In the genomic region with DNA sequence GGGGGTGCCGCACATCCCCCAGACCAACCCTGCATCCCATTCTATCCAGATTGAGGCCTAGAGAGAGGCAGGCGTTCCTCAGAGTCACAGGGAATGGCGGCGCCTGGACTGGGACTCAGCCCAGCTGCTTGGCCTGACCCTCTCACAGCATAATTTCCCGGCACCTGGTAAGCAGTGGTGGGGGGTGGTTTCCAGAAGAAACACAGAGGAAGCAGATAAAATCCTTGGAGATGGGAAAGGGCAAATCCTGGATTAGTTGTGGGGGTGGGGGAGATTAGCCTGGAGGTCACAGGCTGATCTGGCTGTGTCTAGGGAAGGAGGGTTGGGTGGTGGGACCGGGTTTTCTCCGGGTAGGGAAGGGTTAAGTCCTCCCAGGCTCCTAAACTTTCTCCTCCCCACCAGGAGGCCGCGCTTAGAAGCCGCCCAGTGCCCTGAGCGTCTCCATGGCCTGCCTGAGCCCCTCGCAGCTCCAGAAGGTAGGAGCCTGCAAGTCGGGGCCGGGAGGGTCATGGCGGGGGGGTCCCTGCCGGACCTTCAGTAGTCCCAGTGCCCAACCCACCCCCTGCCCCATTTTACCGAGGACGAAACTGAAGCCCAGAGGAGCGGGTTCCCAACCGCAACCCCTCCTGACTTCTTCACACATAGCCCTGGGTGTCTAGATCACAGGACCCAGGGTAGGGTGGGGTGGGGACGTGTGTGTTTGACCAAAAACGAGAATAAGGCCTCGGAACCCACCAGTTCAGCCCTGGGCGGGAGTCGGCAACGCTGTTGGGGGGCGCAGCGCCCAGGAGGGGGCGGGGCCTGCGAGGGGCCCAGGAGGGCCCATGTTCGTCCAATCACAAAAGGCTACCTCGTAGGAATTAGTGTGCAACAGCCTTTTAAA, we compare ENCODE assay signal across 1 cellular context.
TF ChIP-seq lines count a peak whose summit lies in the region.

No MANE protein-coding gene starts in this region.

TF ChIP-seq in HepG2, 621 proteins besides CTCF, POLR2A, EP300 and RAD21 (continued from another document and continues in another):
- TF ChIP-seq, protein P1, sequence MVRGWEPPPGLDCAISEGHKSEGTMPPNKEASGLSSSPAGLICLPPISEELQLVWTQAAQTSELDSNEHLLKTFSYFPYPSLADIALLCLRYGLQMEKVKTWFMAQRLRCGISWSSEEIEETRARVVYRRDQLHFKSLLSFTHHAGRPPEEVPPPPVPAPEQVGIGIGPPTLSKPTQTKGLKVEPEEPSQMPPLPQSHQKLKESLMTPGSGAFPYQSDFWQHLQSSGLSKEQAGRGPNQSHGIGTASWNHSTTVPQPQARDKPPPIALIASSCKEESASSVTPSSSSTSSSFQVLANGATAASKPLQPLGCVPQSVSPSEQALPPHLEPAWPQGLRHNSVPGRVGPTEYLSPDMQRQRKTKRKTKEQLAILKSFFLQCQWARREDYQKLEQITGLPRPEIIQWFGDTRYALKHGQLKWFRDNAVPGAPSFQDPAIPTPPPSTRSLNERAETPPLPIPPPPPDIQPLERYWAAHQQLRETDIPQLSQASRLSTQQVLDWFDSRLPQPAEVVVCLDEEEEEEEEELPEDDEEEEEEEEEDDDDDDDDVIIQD (CRISPR knock-in tag; IDR thresholded peaks at IDR 0.05; ENCODE audit: low read depth): no peak
- no peak for TF ChIP-seq ZNF441 (CRISPR knock-in tag; IDR thresholded peaks at IDR 0.05; ENCODE audit: borderline replicate concordance)
- TF ChIP-seq, protein P2, sequence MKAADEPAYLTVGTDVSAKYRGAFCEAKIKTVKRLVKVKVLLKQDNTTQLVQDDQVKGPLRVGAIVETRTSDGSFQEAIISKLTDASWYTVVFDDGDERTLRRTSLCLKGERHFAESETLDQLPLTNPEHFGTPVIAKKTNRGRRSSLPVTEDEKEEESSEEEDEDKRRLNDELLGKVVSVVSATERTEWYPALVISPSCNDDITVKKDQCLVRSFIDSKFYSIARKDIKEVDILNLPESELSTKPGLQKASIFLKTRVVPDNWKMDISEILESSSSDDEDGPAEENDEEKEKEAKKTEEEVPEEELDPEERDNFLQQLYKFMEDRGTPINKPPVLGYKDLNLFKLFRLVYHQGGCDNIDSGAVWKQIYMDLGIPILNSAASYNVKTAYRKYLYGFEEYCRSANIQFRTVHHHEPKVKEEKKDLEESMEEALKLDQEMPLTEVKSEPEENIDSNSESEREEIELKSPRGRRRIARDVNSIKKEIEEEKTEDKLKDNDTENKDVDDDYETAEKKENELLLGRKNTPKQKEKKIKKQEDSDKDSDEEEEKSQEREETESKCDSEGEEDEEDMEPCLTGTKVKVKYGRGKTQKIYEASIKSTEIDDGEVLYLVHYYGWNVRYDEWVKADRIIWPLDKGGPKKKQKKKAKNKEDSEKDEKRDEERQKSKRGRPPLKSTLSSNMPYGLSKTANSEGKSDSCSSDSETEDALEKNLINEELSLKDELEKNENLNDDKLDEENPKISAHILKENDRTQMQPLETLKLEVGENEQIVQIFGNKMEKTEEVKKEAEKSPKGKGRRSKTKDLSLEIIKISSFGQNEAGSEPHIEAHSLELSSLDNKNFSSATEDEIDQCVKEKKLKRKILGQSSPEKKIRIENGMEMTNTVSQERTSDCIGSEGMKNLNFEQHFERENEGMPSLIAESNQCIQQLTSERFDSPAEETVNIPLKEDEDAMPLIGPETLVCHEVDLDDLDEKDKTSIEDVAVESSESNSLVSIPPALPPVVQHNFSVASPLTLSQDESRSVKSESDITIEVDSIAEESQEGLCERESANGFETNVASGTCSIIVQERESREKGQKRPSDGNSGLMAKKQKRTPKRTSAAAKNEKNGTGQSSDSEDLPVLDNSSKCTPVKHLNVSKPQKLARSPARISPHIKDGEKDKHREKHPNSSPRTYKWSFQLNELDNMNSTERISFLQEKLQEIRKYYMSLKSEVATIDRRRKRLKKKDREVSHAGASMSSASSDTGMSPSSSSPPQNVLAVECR (CRISPR knock-in tag; IDR thresholded peaks at IDR 0.05; ENCODE audit: borderline replicate concordance): peak; percentile 10; the same call in 1 of the 2 replicates
- TF ChIP-seq, protein P3, sequence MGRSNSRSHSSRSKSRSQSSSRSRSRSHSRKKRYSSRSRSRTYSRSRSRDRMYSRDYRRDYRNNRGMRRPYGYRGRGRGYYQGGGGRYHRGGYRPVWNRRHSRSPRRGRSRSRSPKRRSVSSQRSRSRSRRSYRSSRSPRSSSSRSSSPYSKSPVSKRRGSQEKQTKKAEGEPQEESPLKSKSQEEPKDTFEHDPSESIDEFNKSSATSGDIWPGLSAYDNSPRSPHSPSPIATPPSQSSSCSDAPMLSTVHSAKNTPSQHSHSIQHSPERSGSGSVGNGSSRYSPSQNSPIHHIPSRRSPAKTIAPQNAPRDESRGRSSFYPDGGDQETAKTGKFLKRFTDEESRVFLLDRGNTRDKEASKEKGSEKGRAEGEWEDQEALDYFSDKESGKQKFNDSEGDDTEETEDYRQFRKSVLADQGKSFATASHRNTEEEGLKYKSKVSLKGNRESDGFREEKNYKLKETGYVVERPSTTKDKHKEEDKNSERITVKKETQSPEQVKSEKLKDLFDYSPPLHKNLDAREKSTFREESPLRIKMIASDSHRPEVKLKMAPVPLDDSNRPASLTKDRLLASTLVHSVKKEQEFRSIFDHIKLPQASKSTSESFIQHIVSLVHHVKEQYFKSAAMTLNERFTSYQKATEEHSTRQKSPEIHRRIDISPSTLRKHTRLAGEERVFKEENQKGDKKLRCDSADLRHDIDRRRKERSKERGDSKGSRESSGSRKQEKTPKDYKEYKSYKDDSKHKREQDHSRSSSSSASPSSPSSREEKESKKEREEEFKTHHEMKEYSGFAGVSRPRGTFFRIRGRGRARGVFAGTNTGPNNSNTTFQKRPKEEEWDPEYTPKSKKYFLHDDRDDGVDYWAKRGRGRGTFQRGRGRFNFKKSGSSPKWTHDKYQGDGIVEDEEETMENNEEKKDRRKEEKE (IDR thresholded peaks at IDR 0.05): no peak
- TF ChIP-seq HNRNPH1 (optimal IDR thresholded peaks at IDR 0.05; ENCODE audit: low read depth, low read length): no peak
- TF ChIP-seq, protein P4, sequence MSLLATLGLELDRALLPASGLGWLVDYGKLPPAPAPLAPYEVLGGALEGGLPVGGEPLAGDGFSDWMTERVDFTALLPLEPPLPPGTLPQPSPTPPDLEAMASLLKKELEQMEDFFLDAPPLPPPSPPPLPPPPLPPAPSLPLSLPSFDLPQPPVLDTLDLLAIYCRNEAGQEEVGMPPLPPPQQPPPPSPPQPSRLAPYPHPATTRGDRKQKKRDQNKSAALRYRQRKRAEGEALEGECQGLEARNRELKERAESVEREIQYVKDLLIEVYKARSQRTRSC (CRISPR knock-in tag; IDR thresholded peaks at IDR 0.05; ENCODE audit: low read depth): no peak
- no peak for TF ChIP-seq ZNF878 (CRISPR knock-in tag; IDR thresholded peaks at IDR 0.05)
- TF ChIP-seq MIER3 (CRISPR knock-in tag; IDR thresholded peaks at IDR 0.05; ENCODE audit: borderline replicate concordance): peak; percentile 26; the same call in 1 of the 2 replicates
- no peak; the same call in 1 of the 2 replicates for TF ChIP-seq GFI1 (CRISPR knock-in tag; IDR thresholded peaks at IDR 0.05; ENCODE audit: borderline replicate concordance)
- TF ChIP-seq, protein P5, sequence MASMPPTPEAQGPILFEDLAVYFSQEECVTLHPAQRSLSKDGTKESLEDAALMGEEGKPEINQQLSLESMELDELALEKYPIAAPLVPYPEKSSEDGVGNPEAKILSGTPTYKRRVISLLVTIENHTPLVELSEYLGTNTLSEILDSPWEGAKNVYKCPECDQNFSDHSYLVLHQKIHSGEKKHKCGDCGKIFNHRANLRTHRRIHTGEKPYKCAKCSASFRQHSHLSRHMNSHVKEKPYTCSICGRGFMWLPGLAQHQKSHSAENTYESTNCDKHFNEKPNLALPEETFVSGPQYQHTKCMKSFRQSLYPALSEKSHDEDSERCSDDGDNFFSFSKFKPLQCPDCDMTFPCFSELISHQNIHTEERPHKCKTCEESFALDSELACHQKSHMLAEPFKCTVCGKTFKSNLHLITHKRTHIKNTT (CRISPR knock-in tag; IDR thresholded peaks at IDR 0.05): no peak
- TF ChIP-seq ZSCAN31 (CRISPR knock-in tag; IDR thresholded peaks at IDR 0.05; ENCODE audit: low read depth): no peak
- peak; percentile 66; the same call in 1 of the 2 replicates for TF ChIP-seq ZBTB7A (CRISPR knock-in tag; IDR thresholded peaks at IDR 0.05)
- TF ChIP-seq, protein P6, sequence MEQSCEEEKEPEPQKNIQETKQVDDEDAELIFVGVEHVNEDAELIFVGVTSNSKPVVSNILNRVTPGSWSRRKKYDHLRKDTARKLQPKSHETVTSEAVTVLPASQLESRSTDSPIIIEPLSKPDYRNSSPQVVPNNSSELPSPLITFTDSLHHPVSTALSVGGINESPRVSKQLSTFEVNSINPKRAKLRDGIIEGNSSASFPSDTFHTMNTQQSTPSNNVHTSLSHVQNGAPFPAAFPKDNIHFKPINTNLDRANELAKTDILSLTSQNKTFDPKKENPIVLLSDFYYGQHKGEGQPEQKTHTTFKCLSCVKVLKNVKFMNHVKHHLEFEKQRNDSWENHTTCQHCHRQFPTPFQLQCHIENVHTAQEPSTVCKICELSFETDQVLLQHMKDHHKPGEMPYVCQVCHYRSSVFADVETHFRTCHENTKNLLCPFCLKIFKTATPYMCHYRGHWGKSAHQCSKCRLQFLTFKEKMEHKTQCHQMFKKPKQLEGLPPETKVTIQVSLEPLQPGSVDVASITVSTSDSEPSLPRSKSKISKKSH (CRISPR knock-in tag; IDR thresholded peaks at IDR 0.05; ENCODE audit: borderline replicate concordance): no peak
- TF ChIP-seq FOXK1 (CRISPR knock-in tag; IDR thresholded peaks at IDR 0.05; ENCODE audit: borderline replicate concordance, low read depth): peak; percentile 41; the same call in 1 of the 2 replicates
- TF ChIP-seq, protein P7, sequence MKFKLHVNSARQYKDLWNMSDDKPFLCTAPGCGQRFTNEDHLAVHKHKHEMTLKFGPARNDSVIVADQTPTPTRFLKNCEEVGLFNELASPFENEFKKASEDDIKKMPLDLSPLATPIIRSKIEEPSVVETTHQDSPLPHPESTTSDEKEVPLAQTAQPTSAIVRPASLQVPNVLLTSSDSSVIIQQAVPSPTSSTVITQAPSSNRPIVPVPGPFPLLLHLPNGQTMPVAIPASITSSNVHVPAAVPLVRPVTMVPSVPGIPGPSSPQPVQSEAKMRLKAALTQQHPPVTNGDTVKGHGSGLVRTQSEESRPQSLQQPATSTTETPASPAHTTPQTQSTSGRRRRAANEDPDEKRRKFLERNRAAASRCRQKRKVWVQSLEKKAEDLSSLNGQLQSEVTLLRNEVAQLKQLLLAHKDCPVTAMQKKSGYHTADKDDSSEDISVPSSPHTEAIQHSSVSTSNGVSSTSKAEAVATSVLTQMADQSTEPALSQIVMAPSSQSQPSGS (CRISPR knock-in tag; IDR thresholded peaks at IDR 0.05): no peak
- TF ChIP-seq ZNF296 (CRISPR knock-in tag; conservative IDR thresholded peaks at IDR 0.05): no peak
- TF ChIP-seq ZNF256 (CRISPR knock-in tag; conservative IDR thresholded peaks at IDR 0.05): no peak
- no peak for TF ChIP-seq FOXM1 (CRISPR knock-in tag; IDR thresholded peaks at IDR 0.05)
- TF ChIP-seq DMAP1 (CRISPR knock-in tag; IDR thresholded peaks at IDR 0.05): peak; percentile 68; the same call in 1 of the 2 replicates
- 0 out of 2 replicates have a peak, but pooled peaks have one; percentile 55 for TF ChIP-seq KAT7 (CRISPR knock-in tag; IDR thresholded peaks at IDR 0.05; ENCODE audit: borderline replicate concordance)
- no peak for TF ChIP-seq TBP (CRISPR knock-in tag; IDR thresholded peaks at IDR 0.05)
- TF ChIP-seq, protein P8, sequence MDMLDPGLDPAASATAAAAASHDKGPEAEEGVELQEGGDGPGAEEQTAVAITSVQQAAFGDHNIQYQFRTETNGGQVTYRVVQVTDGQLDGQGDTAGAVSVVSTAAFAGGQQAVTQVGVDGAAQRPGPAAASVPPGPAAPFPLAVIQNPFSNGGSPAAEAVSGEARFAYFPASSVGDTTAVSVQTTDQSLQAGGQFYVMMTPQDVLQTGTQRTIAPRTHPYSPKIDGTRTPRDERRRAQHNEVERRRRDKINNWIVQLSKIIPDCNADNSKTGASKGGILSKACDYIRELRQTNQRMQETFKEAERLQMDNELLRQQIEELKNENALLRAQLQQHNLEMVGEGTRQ (IDR thresholded peaks at IDR 0.05; ENCODE audit: low read depth, low read length): no peak
- TF ChIP-seq, protein P8 (CRISPR knock-in tag; IDR thresholded peaks at IDR 0.05; ENCODE audit: borderline replicate concordance): no peak
- TF ChIP-seq, protein P9, sequence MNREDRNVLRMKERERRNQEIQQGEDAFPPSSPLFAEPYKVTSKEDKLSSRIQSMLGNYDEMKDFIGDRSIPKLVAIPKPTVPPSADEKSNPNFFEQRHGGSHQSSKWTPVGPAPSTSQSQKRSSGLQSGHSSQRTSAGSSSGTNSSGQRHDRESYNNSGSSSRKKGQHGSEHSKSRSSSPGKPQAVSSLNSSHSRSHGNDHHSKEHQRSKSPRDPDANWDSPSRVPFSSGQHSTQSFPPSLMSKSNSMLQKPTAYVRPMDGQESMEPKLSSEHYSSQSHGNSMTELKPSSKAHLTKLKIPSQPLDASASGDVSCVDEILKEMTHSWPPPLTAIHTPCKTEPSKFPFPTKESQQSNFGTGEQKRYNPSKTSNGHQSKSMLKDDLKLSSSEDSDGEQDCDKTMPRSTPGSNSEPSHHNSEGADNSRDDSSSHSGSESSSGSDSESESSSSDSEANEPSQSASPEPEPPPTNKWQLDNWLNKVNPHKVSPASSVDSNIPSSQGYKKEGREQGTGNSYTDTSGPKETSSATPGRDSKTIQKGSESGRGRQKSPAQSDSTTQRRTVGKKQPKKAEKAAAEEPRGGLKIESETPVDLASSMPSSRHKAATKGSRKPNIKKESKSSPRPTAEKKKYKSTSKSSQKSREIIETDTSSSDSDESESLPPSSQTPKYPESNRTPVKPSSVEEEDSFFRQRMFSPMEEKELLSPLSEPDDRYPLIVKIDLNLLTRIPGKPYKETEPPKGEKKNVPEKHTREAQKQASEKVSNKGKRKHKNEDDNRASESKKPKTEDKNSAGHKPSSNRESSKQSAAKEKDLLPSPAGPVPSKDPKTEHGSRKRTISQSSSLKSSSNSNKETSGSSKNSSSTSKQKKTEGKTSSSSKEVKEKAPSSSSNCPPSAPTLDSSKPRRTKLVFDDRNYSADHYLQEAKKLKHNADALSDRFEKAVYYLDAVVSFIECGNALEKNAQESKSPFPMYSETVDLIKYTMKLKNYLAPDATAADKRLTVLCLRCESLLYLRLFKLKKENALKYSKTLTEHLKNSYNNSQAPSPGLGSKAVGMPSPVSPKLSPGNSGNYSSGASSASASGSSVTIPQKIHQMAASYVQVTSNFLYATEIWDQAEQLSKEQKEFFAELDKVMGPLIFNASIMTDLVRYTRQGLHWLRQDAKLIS (CRISPR knock-in tag; IDR thresholded peaks at IDR 0.05): no peak
- 0 out of 2 replicates have a peak, but pooled peaks have one; percentile 8 for TF ChIP-seq BCL6 (CRISPR knock-in tag; IDR thresholded peaks at IDR 0.05)
- no peak for TF ChIP-seq ZFP41 (CRISPR knock-in tag; IDR thresholded peaks at IDR 0.05; ENCODE audit: borderline replicate concordance)
- TF ChIP-seq HIVEP1 (CRISPR knock-in tag; IDR thresholded peaks at IDR 0.05): 0 out of 2 replicates have a peak, but pooled peaks have one; percentile 14
- no peak for TF ChIP-seq KLF12 (CRISPR knock-in tag; IDR thresholded peaks at IDR 0.05; ENCODE audit: borderline replicate concordance)
- TF ChIP-seq, protein P10, sequence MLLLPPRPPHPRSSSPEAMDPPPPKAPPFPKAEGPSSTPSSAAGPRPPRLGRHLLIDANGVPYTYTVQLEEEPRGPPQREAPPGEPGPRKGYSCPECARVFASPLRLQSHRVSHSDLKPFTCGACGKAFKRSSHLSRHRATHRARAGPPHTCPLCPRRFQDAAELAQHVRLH (CRISPR knock-in tag; IDR thresholded peaks at IDR 0.05; ENCODE audit: borderline replicate concordance, low read depth): no peak
- no peak for TF ChIP-seq SMAD9 (CRISPR knock-in tag; IDR thresholded peaks at IDR 0.05)
- TF ChIP-seq EED (CRISPR knock-in tag; IDR thresholded peaks at IDR 0.05): no peak
- no peak for TF ChIP-seq MZF1 (CRISPR knock-in tag; IDR thresholded peaks at IDR 0.05; ENCODE audit: borderline replicate concordance)
